Comparison of ENCODE assay signal across 20 cellular contexts in genomic region chr18:49237031-49237430, GRCh38.
DNase-seq lines count a peak whose midpoint lies in the region; ATAC-seq, FAIRE-seq and TF ChIP-seq lines count a peak whose summit lies in the region.
"Had no signal": no experiment of that assay in that cellular context is flagged by ENCODE, and none has a peak within 500 bp of the region (broad histone marks: within the 10 kb centered on the region; RNA-seq: fewer than 3 reads in every experiment).

No MANE protein-coding gene starts in this region.

- no peak overlapping the region for H3K9ac ChIP-seq in IMR-90 (ENCODE audit: low read depth, low read length)
- H3K9ac ChIP-seq: BLaER1 treated with 17β-estradiol and CSF1 and Interleukin-3, amounts not matched to agents 10 nM and 100 nM had no signal

- no peak overlapping the region for H2BK5ac ChIP-seq in IMR-90 (ENCODE audit: low read depth, low read length, poor library complexity, severe bottlenecking)

- no peak for TF ChIP-seq CTCF in IMR-90 (conservative IDR thresholded peaks at IDR 0.05; ENCODE audit: low read depth, low read length)
- TF ChIP-seq CTCF in RWPE2 (IDR thresholded peaks at IDR 0.05; ENCODE audit: poor library complexity, severe bottlenecking) = no peak
- no peak for TF ChIP-seq CTCF in bronchial epithelial cell (IDR thresholded peaks at IDR 0.05; ENCODE audit: insufficient read depth, low read length, severe bottlenecking)

- H3K27ac ChIP-seq in IMR-90 (ENCODE audit: insufficient read depth, low read length) (no peak overlapping the region), RWPE2 (ENCODE audit: poor library complexity, severe bottlenecking) (no peak overlapping the region)
- H3K27ac ChIP-seq: A549; BLaER1 treated with 17β-estradiol and CSF1 and Interleukin-3, amounts not matched to agents 10 nM and 100 nM; C4-2B had no signal

- TF ChIP-seq POLR2A in IMR-90 (IDR thresholded peaks at IDR 0.05; ENCODE audit: low read depth, low read length) = no peak

- no CpG with 5 or more reads among the region's 4 CpGs for WGBS in IMR-90 (ENCODE audit: extremely low coverage in 2 of 2, insufficient read length in 1 of 2), 2 experiments

- H3K23ac ChIP-seq in IMR-90 (ENCODE audit: low read depth, low read length) = no peak overlapping the region

- H3K56ac ChIP-seq in IMR-90 (ENCODE audit: extremely low read depth, insufficient read depth, low read length) = no peak overlapping the region

- H3K79me1 ChIP-seq in IMR-90 (ENCODE audit: low read depth in 1 of 2, low read length in 2 of 2) = no peaks in the 10 kb centered on the region; a peak in 1 of 4 replicates

- no peak overlapping the region for H2AK9ac ChIP-seq in IMR-90 (replicated peaks; ENCODE audit: low read depth, low read length, poor library complexity)

- CTCF ChIA-PET in IMR-90 (lab: Yijun Ruan, JAX) = interaction anchor here (1.5 to 1.7 kb wide), 2 partner anchors 58 to 284 kb away, joined by 3 to 8 read pairs; no protein-coding TSS in a partner anchor

- H3K4me1 ChIP-seq in IMR-90 (ENCODE audit: control insufficient read depth, insufficient read depth, low read length) = no peaks in the 10 kb centered on the region
- H3K4me1 ChIP-seq in RWPE2 (ENCODE audit: insufficient read depth, poor library complexity, severe bottlenecking) = no peaks in the 10 kb centered on the region
- H3K4me1 ChIP-seq: A549, Caco-2 had no signal

- no TSS peak for BruUV-seq in IMR-90 (replicated peaks; lab: Mats Ljungman, UMichigan)

- H4K8ac ChIP-seq in IMR-90 (ENCODE audit: low read depth in 2 of 2, low read length in 2 of 2) = no peak overlapping the region

- H2AK5ac ChIP-seq in IMR-90 (ENCODE audit: low read depth, low read length) = no peak overlapping the region

- intact Hi-C loops in IMR-90 (cut with micrococcal nuclease) = loop anchor here (5.0 to 10.0 kb wide), 3 partner anchors 55 to 460 kb away; no protein-coding TSS in a partner anchor

- no peaks in the 10 kb centered on the region for H4K20me1 ChIP-seq in IMR-90 (ENCODE audit: insufficient read depth, low read length)

- no peak overlapping the region for H3K4ac ChIP-seq in IMR-90 (ENCODE audit: low read depth, low read length)

- dilution Hi-C loops in IMR-90 (cut with HindIII; ENCODE audit: low sequenced_read_pairs, unreplicated experiment) = no loop called here

- H2BK20ac ChIP-seq in IMR-90 (ENCODE audit: low read depth, low read length) = no peak overlapping the region; the same call in 1 of the 2 replicates

- H2BK120ac ChIP-seq in IMR-90 (ENCODE audit: low read depth, low read length) = no peak overlapping the region

- H3K27me3 ChIP-seq in IMR-90 (ENCODE audit: control insufficient read depth, insufficient read depth, low read length) (no peaks in the 10 kb centered on the region), RWPE2 (ENCODE audit: insufficient read depth, poor library complexity, severe bottlenecking) (no peaks in the 10 kb centered on the region), bronchial epithelial cell (ENCODE audit: control insufficient read depth, insufficient read depth, low read length) (no peaks in the 10 kb centered on the region)
- H3K27me3 ChIP-seq: BLaER1 treated with 17β-estradiol and CSF1 and Interleukin-3, amounts not matched to agents 10 nM and 100 nM had no signal

- FAIRE-seq in A204.1 (lab: Jason Lieb, UNC) (peak; percentile 11), bronchial epithelial cell (lab: Jason Lieb, UNC) (no peak)
- FAIRE-seq: A549, GM12891 had no signal

- in situ Hi-C loops in IMR-90 (cut with MboI; ENCODE audit: low sequenced_read_pairs) = loop anchor here (5.0 to 25.0 kb wide), 2 partner anchors 560 to 750 kb away; no protein-coding TSS in a partner anchor

- ATAC-seq in IMR-90 (ENCODE audit: low read depth) (no peak), RWPE2 (ENCODE audit: low read depth) (peak; percentile 58), GM21786 (IDR thresholded peaks at IDR 0.05; ENCODE audit: unreplicated experiment) (no peak), GM21737 (IDR thresholded peaks at IDR 0.05; ENCODE audit: unreplicated experiment) (no peak)
- ATAC-seq: A549; CD8-positive, alpha-beta T cell had no signal

- H4K91ac ChIP-seq in IMR-90 (ENCODE audit: insufficient read depth, low read depth, low read length) = no peak overlapping the region

- H2AFZ ChIP-seq in IMR-90 (replicated peaks; ENCODE audit: low read length, poor library complexity) = no peak overlapping the region

- no peak overlapping the region for H3K14ac ChIP-seq in IMR-90 (replicated peaks; ENCODE audit: low read depth, low read length)

- POLR2A ChIA-PET in IMR-90 (lab: Charles Lee; ENCODE audit: unreplicated experiment) = no interaction called here

- H3K4me3 ChIP-seq in IMR-90 (ENCODE audit: insufficient read depth, low read depth, low read length) = no peak overlapping the region
- no peak overlapping the region for H3K4me3 ChIP-seq in RWPE2 (ENCODE audit: severe bottlenecking)
- H3K4me3 ChIP-seq in bronchial epithelial cell (ENCODE audit: low read depth, low read length) = no peak overlapping the region
- H3K4me3 ChIP-seq: A549; BLaER1 treated with 17β-estradiol and CSF1 and Interleukin-3, amounts not matched to agents 10 nM and 100 nM had no signal

- no peak overlapping the region for H3K18ac ChIP-seq in IMR-90 (ENCODE audit: low read depth, low read length)

- H3K4me2 ChIP-seq in IMR-90 (ENCODE audit: low read depth, low read length) = no peak overlapping the region
- H3K4me2 ChIP-seq: A549; BLaER1 treated with 17β-estradiol and CSF1 and Interleukin-3, amounts not matched to agents 10 nM and 100 nM had no signal

- DNase-seq in IMR-90 (no peak), RWPE2 (ENCODE audit: low spot score) (no peak), bronchial epithelial cell (ENCODE audit: low read depth) (peak; percentile 74), NCI-H1417 (lab: John Stamatoyannopoulos, UW) (no peak)
- no peak for DNase-seq in stimulated activated CD4-positive, alpha-beta T cell treated with anti-CD3 and anti-CD28 coated beads, Interleukin-2, amount 100 ng/mL, for 48 hours
- DNase-seq: 8988T; AML-193; Caco-2; Calu3; CD4-positive, alpha-beta T cell; CD8-positive, alpha-beta T cell; DMS79 treated with DMSO at 0.1 percent for 48 hours; GF-D8 had no signal

- H3K9me1 ChIP-seq in IMR-90 (ENCODE audit: insufficient read depth, low read length) = no peaks in the 10 kb centered on the region

- no peak for TF ChIP-seq RAD21 in IMR-90 (IDR thresholded peaks at IDR 0.05; ENCODE audit: low read length)

- no peak overlapping the region for H2BK15ac ChIP-seq in IMR-90 (ENCODE audit: low read depth, low read length)

- H3K9me3 ChIP-seq in IMR-90 (ENCODE audit: control insufficient read depth, insufficient read depth, low read length) (peaks cover 3% of the 10 kb centered on the region; the same call in 1 of the 2 replicates), RWPE2 (ENCODE audit: severe bottlenecking) (no peaks in the 10 kb centered on the region)
- H3K9me3 ChIP-seq: Caco-2 had no signal

- H3K36me3 ChIP-seq in IMR-90 (ENCODE audit: control insufficient read depth, insufficient read depth, low read length) (no peaks in the 10 kb centered on the region), RWPE2 (ENCODE audit: low read depth) (no peaks in the 10 kb centered on the region), bronchial epithelial cell (ENCODE audit: control insufficient read depth, insufficient read depth, low read length) (no peaks in the 10 kb centered on the region)

- H4K5ac ChIP-seq in IMR-90 (ENCODE audit: low read depth, low read length) = no peak overlapping the region

TF ChIP-seq in IMR-90, 13 proteins besides CTCF, POLR2A, EP300 and RAD21:
- TF ChIP-seq MAZ (IDR thresholded peaks at IDR 0.05; ENCODE audit: borderline replicate concordance, low read depth, low read length) (no peak), BHLHE40 (IDR thresholded peaks at IDR 0.05; ENCODE audit: low read depth, low read length) (no peak), ELK1 (IDR thresholded peaks at IDR 0.05; ENCODE audit: borderline replicate concordance, low read depth, low read length) (no peak), CEBPB (IDR thresholded peaks at IDR 0.05; ENCODE audit: low read depth, low read length) (0 out of 2 replicates have a peak, but pooled peaks have one; percentile 3), MAFK (IDR thresholded peaks at IDR 0.05; ENCODE audit: low read depth, low read length) (no peak), RFX5 (IDR thresholded peaks at IDR 0.05; ENCODE audit: low read depth, low read length) (no peak), FOS (IDR thresholded peaks at IDR 0.05; ENCODE audit: low read depth, low read length) (no peak), USF2 (IDR thresholded peaks at IDR 0.05; ENCODE audit: low read depth, low read length) (no peak)
